ENCODE assay signal across 8 cellular contexts in genomic region chr15:77495806-77496589, GRCh38.
A peak's percentile ranks its signal among the peaks of the same experiment; 100 is the strongest.
DNase-seq lines count a peak whose midpoint lies in the region; ATAC-seq and TF ChIP-seq lines count a peak whose summit lies in the region.

No MANE protein-coding gene starts in this region.

- TF ChIP-seq POLR2A in GM18505 (IDR thresholded peaks at IDR 0.05; ENCODE audit: borderline replicate concordance, extremely low read depth, insufficient read depth, insufficient read length), result no peak

- peak overlapping the region; percentile 31; the same call in 1 of the 2 replicates for H3K9ac ChIP-seq in iPS-20b (ENCODE audit: low read depth, low read length)

- H3K27ac ChIP-seq in iPS-20b (ENCODE audit: low read length), result peak overlapping the region; percentile 34

- peak; percentile 46 for DNase-seq in ELF-1 (ENCODE audit: low read depth, low spot score)
- peak; percentile 29 for DNase-seq in astrocyte of the spinal cord (ENCODE audit: low read depth, low spot score)
- peak; percentile 28 for DNase-seq in skeletal muscle cell (ENCODE audit: low read depth)
- DNase-seq in HPDE6-E6E7 (ENCODE audit: extremely low spot score), result no peak
- no peak for DNase-seq in NCI-H1930 (lab: John Stamatoyannopoulos, UW)
- DNase-seq in NCI-H2196 (lab: John Stamatoyannopoulos, UW; ENCODE audit: unreplicated experiment), result no peak

- TF ChIP-seq CTCF in astrocyte of the spinal cord (IDR thresholded peaks at IDR 0.05; ENCODE audit: low read depth, low read length), result no peak

- H3K4me1 ChIP-seq in iPS-20b (ENCODE audit: insufficient read depth, low read length), result peaks cover 25% of the 10 kb centered on the region; the same call in 1 of the 2 replicates

- no peaks in the 10 kb centered on the region for H3K36me3 ChIP-seq in iPS-20b (ENCODE audit: insufficient read depth, low read depth, low read length)

- H3K4me3 ChIP-seq in astrocyte of the spinal cord (ENCODE audit: low read depth, low read length) (no peak overlapping the region), iPS-20b (ENCODE audit: low read length) (no peak overlapping the region), skeletal muscle cell (ENCODE audit: low read depth, low read length) (no peak overlapping the region)

- in situ Hi-C loops in astrocyte of the spinal cord (cut with HindIII; ENCODE audit: low sequenced_read_pairs), result no loop called here

- ATAC-seq in GM18505 (IDR thresholded peaks at IDR 0.05; ENCODE audit: unreplicated experiment), result no peak

- H3K9me3 ChIP-seq in iPS-20b (ENCODE audit: insufficient read depth, low read depth, low read length), result no peaks in the 10 kb centered on the region

- no peaks in the 10 kb centered on the region for H3K27me3 ChIP-seq in iPS-20b (ENCODE audit: insufficient read depth, low read length)

Comparison
In these comparisons a context has a peak if more than half of its experiments do, and no peak if none do; other contexts are left out.
1. DNase-seq: peak in ELF-1 (single experiment), astrocyte of the spinal cord (single experiment) and skeletal muscle cell (single experiment); none in HPDE6-E6E7 (single experiment), NCI-H1930 (0 of 2) and NCI-H2196 (single experiment).